Comparison of ENCODE assay signal across 21 cellular contexts in the genomic region with DNA sequence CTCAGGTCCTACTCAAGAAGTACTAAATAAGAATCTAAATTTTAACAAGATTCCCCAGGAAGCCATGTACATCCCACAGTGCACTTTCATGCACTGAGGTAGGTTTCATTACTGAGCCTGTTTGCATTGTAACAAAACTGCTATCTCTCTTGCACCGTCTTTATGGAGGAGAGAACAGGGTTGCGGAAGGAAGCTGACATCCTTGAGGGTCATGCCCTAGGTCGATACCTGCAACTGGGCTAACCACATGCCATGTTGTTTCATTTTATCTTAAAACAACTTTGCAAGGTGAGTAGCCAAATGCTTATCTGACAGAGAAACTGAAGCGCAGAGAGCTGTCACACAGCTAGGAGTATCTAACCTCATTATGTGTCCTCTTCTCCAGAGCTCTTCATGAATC.
"Had no signal": no experiment of that assay in that cellular context is flagged by ENCODE, and none has a peak within 500 bp of the region (broad histone marks: within the 10 kb centered on the region; RNA-seq: fewer than 3 reads in every experiment).

No MANE protein-coding gene starts in this region.

- DNase-seq: activated CD4-positive, alpha-beta T cell treated with anti-CD3 and anti-CD28 coated beads for 4 hours; activated CD8-positive, alpha-beta memory T cell treated with anti-CD3 and anti-CD28 coated beads, Interleukin-2, amount 50 U/mL, for 4 hours; activated CD8-positive, alpha-beta T cell treated with anti-CD3 and anti-CD28 coated beads for 36 hours; activated naive CD4-positive, alpha-beta T cell treated with anti-CD3 and anti-CD28 coated beads, Interleukin-2, amount 50 U/mL, for 16 hours; activated naive CD8-positive, alpha-beta T cell treated with anti-CD3 and anti-CD28 coated beads, Interleukin-2, amount 10 ng/mL, durations not matched to agents 7 days and 5 days; activated T-cell treated with anti-CD3 and anti-CD28 coated beads, Interleukin-2, amount 50 U/mL, for 72 hours; anterior cingulate cortex; central memory CD4-positive, alpha-beta T cell; NCI-H1105; NCI-H1436; NCI-H1694 treated with DMSO at 0.1 percent for 48 hours; NCI-H2029 treated with DMSO at 0.1 percent for 48 hours; NCI-H345; NCI-H510A; NCI-H526 treated with DMSO at 0.1 percent for 48 hours; NCI-H82 had no signal

- H3K27me3 ChIP-seq: adrenal gland, MG63 had no signal

- H3K36me3 ChIP-seq: adrenal gland, MG63 had no signal

- H3K4me1 ChIP-seq: adrenal gland had no signal

- H3K4me3 ChIP-seq: adrenal gland, MG63, SK-N-MC had no signal

- H3K27ac ChIP-seq: adrenal gland, SK-N-MC had no signal

- H3K9me3 ChIP-seq: adrenal gland, MG63 had no signal

- ATAC-seq: activated CD4-positive, CD25-positive, alpha-beta regulatory T cell treated with anti-CD3 and anti-CD28 coated beads, Interleukin-2, amount 50 U/mL, for 24 hours; activated CD8-positive, alpha-beta T cell treated with anti-CD3 and anti-CD28 coated beads for 36 hours; activated T-cell treated with anti-CD3 and anti-CD28 coated beads, Interleukin-2, amount 50 U/mL, for 72 hours; PC-3 had no signal
